ENCODE assay signal across 15 cellular contexts in the genomic region with DNA sequence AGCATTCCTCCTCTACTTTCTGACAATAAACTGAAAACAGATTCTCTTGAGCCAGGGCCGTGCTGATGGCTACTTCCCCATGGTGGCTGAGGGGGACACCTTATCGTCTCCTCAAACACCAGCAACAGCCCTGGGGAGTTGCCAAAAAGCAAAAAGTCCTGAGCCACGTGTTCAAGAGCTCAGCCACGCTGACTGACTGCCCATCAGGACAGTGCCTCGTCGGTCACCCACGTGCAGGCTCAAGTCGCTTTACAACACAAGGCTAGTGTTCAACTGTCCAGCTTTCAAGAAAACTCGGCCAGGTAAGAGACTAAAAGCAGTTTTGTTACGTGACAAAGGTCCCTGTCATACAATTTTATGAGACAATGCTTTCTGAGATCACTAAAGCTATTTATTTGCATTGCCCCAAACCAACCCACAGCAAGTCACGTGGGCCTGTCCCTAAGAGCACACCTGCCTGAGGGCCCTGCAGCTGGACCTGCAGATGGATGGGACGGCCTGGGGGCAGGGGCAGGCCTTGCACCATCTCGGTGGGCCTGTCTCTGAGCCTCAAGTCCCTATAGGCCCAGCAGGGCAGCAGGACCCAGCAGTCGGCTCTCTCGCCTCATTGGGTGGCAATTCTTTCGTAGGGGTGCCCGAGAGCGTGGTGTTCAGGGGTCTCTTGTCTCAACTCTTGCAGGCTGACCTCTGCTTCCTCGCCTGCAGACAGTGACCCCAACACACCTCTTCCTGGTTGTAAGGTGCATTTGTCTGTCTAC. TPM values are rescaled to one million over a fixed set of nuclear protein-coding genes. Genes with fewer than 3 reads are reported as not detected.
A peak's percentile ranks its signal among the peaks of the same experiment; 100 is the strongest.
DNase-seq lines count a peak whose midpoint lies in the region; ATAC-seq and TF ChIP-seq lines count a peak whose summit lies in the region.
"Had no signal": no experiment of that assay in that cellular context is flagged by ENCODE, and none has a peak within 500 bp of the region (broad histone marks: within the 10 kb centered on the region; RNA-seq: fewer than 3 reads in every experiment).

No MANE protein-coding gene starts in this region.

- no peak overlapping the region for H4K12ac ChIP-seq in trophoblast cell (ENCODE audit: low read depth, low read length)

- peaks cover 30 to 46% (median 43%) of the 10 kb centered on the region in 3 experiments for H3K36me3 Mint-ChIP-seq in H9 (ENCODE audit: insufficient read depth in 1 of 3, low read depth in 3 of 3)
- H3K36me3 Mint-ChIP-seq in chondrocyte (ENCODE audit: low read depth) = peaks cover 32% of the 10 kb centered on the region
- H3K36me3 Mint-ChIP-seq in immature natural killer cell = peaks cover 0 to 4% (median 0%) of the 10 kb centered on the region in 3 donors

- DNase-seq in H9 (no peak), chondrocyte (ENCODE audit: low spot score) (no peak), mucosa of descending colon (peak in 1 of 3 donors; percentile 31), trophoblast cell (no peak), NCI-H1436 treated with DMSO at 0.1 percent for 48 hours (lab: John Stamatoyannopoulos, UW) (no peak), immature natural killer cell (no peak), NCI-H2081 treated with DMSO at 0.1 percent for 48 hours (lab: John Stamatoyannopoulos, UW) (no peak)
- DNase-seq: C1 segment of cervical spinal cord; CD4-positive, alpha-beta T cell; DMS153; DMS79 treated with DMSO at 0.1 percent for 48 hours; EL had no signal

- H3K27me3 Mint-ChIP-seq in H9 (ENCODE audit: low read depth) (no peaks in the 10 kb centered on the region), chondrocyte (ENCODE audit: low read depth) (no peaks in the 10 kb centered on the region), immature natural killer cell (ENCODE audit: low read depth in 3 of 3) (peaks cover 0 to 5% (median 4%) of the 10 kb centered on the region in 3 donors)
- H3K27me3 Mint-ChIP-seq: B cell; CD4-positive, alpha-beta T cell had no signal

- H2BK5ac ChIP-seq in H9 (ENCODE audit: insufficient read length, low read length) (no peak overlapping the region), trophoblast cell (ENCODE audit: low read depth, low read length, poor library complexity) (no peak overlapping the region)

- peak; percentile 64 for ATAC-seq in mucosa of descending colon
- ATAC-seq: HCT116 had no signal

- H3K36me3 ChIP-seq in mucosa of descending colon (ENCODE audit: low read depth) = no peaks in the 10 kb centered on the region
- peaks cover 46 to 50% of the 10 kb centered on the region in 2 experiments for H3K36me3 ChIP-seq in trophoblast cell (ENCODE audit: control insufficient read depth in 1 of 2, insufficient read depth in 2 of 2, low read length in 2 of 2)

- H3K9ac ChIP-seq in H9 (ENCODE audit: extremely low read depth, insufficient read length, low read length) = no peak overlapping the region
- H3K9ac ChIP-seq in trophoblast cell (ENCODE audit: low read length) = no peak overlapping the region

- H3K18ac ChIP-seq in H9 (ENCODE audit: insufficient read length, low read depth, low read length) = no peak overlapping the region
- peak overlapping the region; percentile 16 for H3K18ac ChIP-seq in trophoblast cell (ENCODE audit: low read length)

- H2BK12ac ChIP-seq in H9 (ENCODE audit: insufficient read length, low read depth, low read length) = no peak overlapping the region
- no peak overlapping the region for H2BK12ac ChIP-seq in trophoblast cell (ENCODE audit: low read length)

- H4K91ac ChIP-seq in H9 (ENCODE audit: insufficient read length, low read depth, low read length) = no peak overlapping the region
- H4K91ac ChIP-seq in trophoblast cell (ENCODE audit: low read depth, low read length) = peak overlapping the region; percentile 18

- H3K23me2 ChIP-seq in H9 (ENCODE audit: insufficient read length, low read depth, low read length, poor library complexity, severe bottlenecking) = no peaks in the 10 kb centered on the region

- H3K14ac ChIP-seq in H9 (ENCODE audit: insufficient read depth, low read length) = no peak overlapping the region
- no peak overlapping the region for H3K14ac ChIP-seq in trophoblast cell (ENCODE audit: low read length)

- H3K23ac ChIP-seq in H9 (ENCODE audit: insufficient read length, low read depth, low read length) = no peak overlapping the region
- no peak overlapping the region for H3K23ac ChIP-seq in trophoblast cell (ENCODE audit: low read length)

- H3K9me3 Mint-ChIP-seq in H9 (peaks cover 0 to 6% of the 10 kb centered on the region in 2 experiments; a peak in 4 of 5 replicates), chondrocyte (ENCODE audit: low read depth) (no peaks in the 10 kb centered on the region), immature natural killer cell (peaks cover 0 to 1% (median 0%) of the 10 kb centered on the region in 6 donors)
- H3K9me3 Mint-ChIP-seq: CD4-positive, alpha-beta T cell had no signal

- H2BK120ac ChIP-seq in H9 (ENCODE audit: low read depth, low read length, poor library complexity, severe bottlenecking) (no peak overlapping the region), trophoblast cell (ENCODE audit: insufficient read depth, low read length, poor library complexity) (no peak overlapping the region)

- no peak overlapping the region for H3K56ac ChIP-seq in H9 (ENCODE audit: insufficient read length, low read depth, low read length)

- H3K4me2 ChIP-seq in H9 (ENCODE audit: insufficient read depth, insufficient read length, low read length) = no peak overlapping the region
- no peak overlapping the region for H3K4me2 ChIP-seq in trophoblast cell (ENCODE audit: low read length)

- H3K4ac ChIP-seq in H9 (ENCODE audit: low read depth, low read length) (no peak overlapping the region), trophoblast cell (ENCODE audit: low read depth, low read length) (no peak overlapping the region)

- WGBS in H9 (ENCODE audit: extremely low coverage, insufficient read length, low lambda C conversion rate) = no CpG with 5 or more reads among the region's 19 CpGs
- WGBS in trophoblast cell (ENCODE audit: extremely low coverage, insufficient coverage, insufficient read length) = no CpG with 5 or more reads among the region's 19 CpGs

- H2AK5ac ChIP-seq in H9 (ENCODE audit: insufficient read length, low read length) (no peak overlapping the region), trophoblast cell (ENCODE audit: low read length) (no peak overlapping the region)

- H3K79me1 ChIP-seq in H9 (ENCODE audit: insufficient read depth, low read depth, low read length, poor library complexity, severe bottlenecking) (no peaks in the 10 kb centered on the region), trophoblast cell (ENCODE audit: low read length) (no peaks in the 10 kb centered on the region)

- H3K4me1 Mint-ChIP-seq in H9 (peaks cover 4% of the 10 kb centered on the region in 2 experiments), chondrocyte (ENCODE audit: low read depth) (no peaks in the 10 kb centered on the region), immature natural killer cell (peaks cover 12 to 17% of the 10 kb centered on the region in 2 donors)
- H3K4me1 Mint-ChIP-seq: B cell had no signal

- H3T11ph ChIP-seq in H9 (ENCODE audit: low read length) = no peak overlapping the region

- H2AFZ ChIP-seq in H9 (ENCODE audit: low read length) (no peak overlapping the region), trophoblast cell (ENCODE audit: insufficient read depth, low read length, poor library complexity) (no peak overlapping the region)

- no peaks in the 10 kb centered on the region for H3K27me3 ChIP-seq in H9 (ENCODE audit: insufficient read depth, low read length)
- no peaks in the 10 kb centered on the region for H3K27me3 ChIP-seq in trophoblast cell (ENCODE audit: insufficient read depth, low read length)

- H4K8ac ChIP-seq in H9 (replicated peaks; ENCODE audit: insufficient read length, low read depth, low read length) (no peak overlapping the region), trophoblast cell (ENCODE audit: low read depth, low read length) (peak overlapping the region; percentile 12)

- H3K4me3 Mint-ChIP-seq in H9 = no peak overlapping the region
- no peak overlapping the region for H3K4me3 Mint-ChIP-seq in chondrocyte (ENCODE audit: unreplicated experiment)
- H3K4me3 Mint-ChIP-seq in immature natural killer cell = no peak overlapping the region
- H3K4me3 Mint-ChIP-seq: B cell; CD4-positive, alpha-beta T cell had no signal

- H3K27ac Mint-ChIP-seq in H9 (peak overlapping the region; percentile 11 to 40 (median 13); a peak in 2 of 7 replicates), chondrocyte (ENCODE audit: unreplicated experiment) (peak overlapping the region; percentile 17), immature natural killer cell (no peak overlapping the region)
- H3K27ac Mint-ChIP-seq: B cell; CD4-positive, alpha-beta T cell had no signal

- intact Hi-C loops in mucosa of descending colon (cut with DNase I, micrococcal nuclease) = no loop called here

- H4K20me1 ChIP-seq in H9 (ENCODE audit: control insufficient read depth, insufficient read depth, insufficient read length) = no peaks in the 10 kb centered on the region

- H3K4me1 ChIP-seq in H9 (ENCODE audit: insufficient read depth, low read length) (no peaks in the 10 kb centered on the region; the same call in 1 of the 2 replicates), mucosa of descending colon (ENCODE audit: low read depth) (peaks cover 10% of the 10 kb centered on the region), trophoblast cell (ENCODE audit: control insufficient read depth in 1 of 2, insufficient read depth in 2 of 2, low read length in 2 of 2) (peaks cover 0 to 6% of the 10 kb centered on the region in 2 experiments)

- no peak overlapping the region for H2BK15ac ChIP-seq in H9 (ENCODE audit: low read depth, low read length)

- H3K9me3 ChIP-seq in H9 (ENCODE audit: control insufficient read depth, low read depth, low read length) (no peaks in the 10 kb centered on the region), mucosa of descending colon (no peaks in the 10 kb centered on the region), trophoblast cell (ENCODE audit: insufficient read depth, low read depth, low read length) (peaks cover 2% of the 10 kb centered on the region)

- H3K79me2 ChIP-seq in H9 (ENCODE audit: insufficient read depth, low read length) (no peaks in the 10 kb centered on the region), trophoblast cell (ENCODE audit: control insufficient read depth, insufficient read depth, low read length, poor library complexity) (no peaks in the 10 kb centered on the region)

- no peak overlapping the region for H3K27ac ChIP-seq in H9 (ENCODE audit: insufficient read length, low read depth, low read length)
- no peak overlapping the region for H3K27ac ChIP-seq in trophoblast cell (ENCODE audit: low read depth, low read length)
- H3K27ac ChIP-seq: HL-60 had no signal

- no peak overlapping the region for H4K5ac ChIP-seq in H9 (ENCODE audit: insufficient read length, low read depth, low read length)

- no peak overlapping the region for H2BK20ac ChIP-seq in H9 (ENCODE audit: low read depth, low read length, poor library complexity, severe bottlenecking)

- TF ChIP-seq CTCF in H9 (conservative IDR thresholded peaks at IDR 0.05) (no peak), chondrocyte (IDR thresholded peaks at IDR 0.05) (no peak), mucosa of descending colon (IDR thresholded peaks at IDR 0.05) (no peak)

- no peak overlapping the region for H3K4me3 ChIP-seq in mucosa of descending colon
- no peak overlapping the region for H3K4me3 ChIP-seq in trophoblast cell (ENCODE audit: low read depth, low read length)

RNA-seq across cellular contexts. Expression of gene NIPA2, which starts 42.7 kb away (rescaled TPM):
- 77.9 and 79.3 TPM in 2 replicates for total RNA-seq in H9 (2021)
- total RNA-seq in chondrocyte = 59.3 to 60.9 TPM (median 60.4 TPM) in 3 replicates
- total RNA-seq in mucosa of descending colon = 10 to 100 TPM; 50.7 to 77.7 (median 71.7) TPM
- 81.2 and 81.5 TPM in 2 replicates for polyA plus RNA-seq in trophoblast cell (2013)
- polyA plus RNA-seq in immature natural killer cell = 10 to 100 TPM; 43.6 to 92.3 (median 81.9) TPM

Comparison
In these comparisons a context has a peak if more than half of its experiments do, and no peak if none do; other contexts are left out.
1. H3K27ac Mint-ChIP-seq: peak in H9 (3 of 3) and chondrocyte (single experiment); none in immature natural killer cell (0 of 6).